ENCODE assay signal across 1 cellular context in the genomic region with DNA sequence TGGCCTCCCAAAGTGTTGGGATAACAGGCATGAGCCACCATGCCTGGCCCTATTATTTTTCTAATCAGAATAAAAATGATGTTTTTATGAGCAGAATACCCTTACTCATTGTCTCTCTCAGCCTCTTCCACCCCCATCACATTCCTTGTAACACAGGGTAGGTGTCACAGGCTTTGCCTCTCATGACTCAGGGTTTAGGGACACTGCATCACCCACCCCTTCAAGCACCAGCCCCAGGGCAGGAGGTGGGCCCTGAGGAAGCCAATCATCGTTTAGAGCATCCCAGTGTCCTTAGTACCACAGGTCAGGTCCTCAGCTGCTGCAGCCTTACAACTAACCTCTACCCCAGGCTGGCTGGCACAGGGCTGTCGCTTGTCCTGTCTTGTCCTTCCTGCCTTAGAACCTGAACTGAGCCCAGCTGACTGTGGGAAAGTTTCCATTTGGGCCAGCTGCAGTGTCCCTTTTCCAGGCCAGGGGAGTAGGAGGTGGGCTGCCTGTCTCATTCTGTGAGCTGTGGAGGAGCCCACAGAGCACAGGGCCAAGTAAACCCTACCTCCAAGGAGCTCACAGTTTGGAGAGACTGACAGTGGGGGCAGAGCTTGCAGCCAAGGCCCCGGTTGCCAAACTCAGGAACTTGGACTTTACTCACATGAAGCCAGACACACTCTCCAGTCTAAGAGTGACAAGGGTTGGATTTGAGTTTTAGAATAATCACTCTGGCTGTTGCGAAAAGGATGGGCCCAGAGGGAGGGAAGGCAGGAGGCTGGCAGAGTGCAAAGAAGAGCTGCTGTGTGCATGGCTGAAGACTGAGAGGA.
TF ChIP-seq lines count a peak whose summit lies in the region.

No MANE protein-coding gene starts in this region.

TF ChIP-seq in HepG2, 621 proteins besides CTCF, POLR2A, EP300 and RAD21 (continued from another document and continues in another):
- TF ChIP-seq, protein P1, sequence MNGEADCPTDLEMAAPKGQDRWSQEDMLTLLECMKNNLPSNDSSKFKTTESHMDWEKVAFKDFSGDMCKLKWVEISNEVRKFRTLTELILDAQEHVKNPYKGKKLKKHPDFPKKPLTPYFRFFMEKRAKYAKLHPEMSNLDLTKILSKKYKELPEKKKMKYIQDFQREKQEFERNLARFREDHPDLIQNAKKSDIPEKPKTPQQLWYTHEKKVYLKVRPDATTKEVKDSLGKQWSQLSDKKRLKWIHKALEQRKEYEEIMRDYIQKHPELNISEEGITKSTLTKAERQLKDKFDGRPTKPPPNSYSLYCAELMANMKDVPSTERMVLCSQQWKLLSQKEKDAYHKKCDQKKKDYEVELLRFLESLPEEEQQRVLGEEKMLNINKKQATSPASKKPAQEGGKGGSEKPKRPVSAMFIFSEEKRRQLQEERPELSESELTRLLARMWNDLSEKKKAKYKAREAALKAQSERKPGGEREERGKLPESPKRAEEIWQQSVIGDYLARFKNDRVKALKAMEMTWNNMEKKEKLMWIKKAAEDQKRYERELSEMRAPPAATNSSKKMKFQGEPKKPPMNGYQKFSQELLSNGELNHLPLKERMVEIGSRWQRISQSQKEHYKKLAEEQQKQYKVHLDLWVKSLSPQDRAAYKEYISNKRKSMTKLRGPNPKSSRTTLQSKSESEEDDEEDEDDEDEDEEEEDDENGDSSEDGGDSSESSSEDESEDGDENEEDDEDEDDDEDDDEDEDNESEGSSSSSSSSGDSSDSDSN (CRISPR knock-in tag; IDR thresholded peaks at IDR 0.05), result 0 out of 2 replicates have a peak, but pooled peaks have one; percentile 9
- TF ChIP-seq, protein P2, sequence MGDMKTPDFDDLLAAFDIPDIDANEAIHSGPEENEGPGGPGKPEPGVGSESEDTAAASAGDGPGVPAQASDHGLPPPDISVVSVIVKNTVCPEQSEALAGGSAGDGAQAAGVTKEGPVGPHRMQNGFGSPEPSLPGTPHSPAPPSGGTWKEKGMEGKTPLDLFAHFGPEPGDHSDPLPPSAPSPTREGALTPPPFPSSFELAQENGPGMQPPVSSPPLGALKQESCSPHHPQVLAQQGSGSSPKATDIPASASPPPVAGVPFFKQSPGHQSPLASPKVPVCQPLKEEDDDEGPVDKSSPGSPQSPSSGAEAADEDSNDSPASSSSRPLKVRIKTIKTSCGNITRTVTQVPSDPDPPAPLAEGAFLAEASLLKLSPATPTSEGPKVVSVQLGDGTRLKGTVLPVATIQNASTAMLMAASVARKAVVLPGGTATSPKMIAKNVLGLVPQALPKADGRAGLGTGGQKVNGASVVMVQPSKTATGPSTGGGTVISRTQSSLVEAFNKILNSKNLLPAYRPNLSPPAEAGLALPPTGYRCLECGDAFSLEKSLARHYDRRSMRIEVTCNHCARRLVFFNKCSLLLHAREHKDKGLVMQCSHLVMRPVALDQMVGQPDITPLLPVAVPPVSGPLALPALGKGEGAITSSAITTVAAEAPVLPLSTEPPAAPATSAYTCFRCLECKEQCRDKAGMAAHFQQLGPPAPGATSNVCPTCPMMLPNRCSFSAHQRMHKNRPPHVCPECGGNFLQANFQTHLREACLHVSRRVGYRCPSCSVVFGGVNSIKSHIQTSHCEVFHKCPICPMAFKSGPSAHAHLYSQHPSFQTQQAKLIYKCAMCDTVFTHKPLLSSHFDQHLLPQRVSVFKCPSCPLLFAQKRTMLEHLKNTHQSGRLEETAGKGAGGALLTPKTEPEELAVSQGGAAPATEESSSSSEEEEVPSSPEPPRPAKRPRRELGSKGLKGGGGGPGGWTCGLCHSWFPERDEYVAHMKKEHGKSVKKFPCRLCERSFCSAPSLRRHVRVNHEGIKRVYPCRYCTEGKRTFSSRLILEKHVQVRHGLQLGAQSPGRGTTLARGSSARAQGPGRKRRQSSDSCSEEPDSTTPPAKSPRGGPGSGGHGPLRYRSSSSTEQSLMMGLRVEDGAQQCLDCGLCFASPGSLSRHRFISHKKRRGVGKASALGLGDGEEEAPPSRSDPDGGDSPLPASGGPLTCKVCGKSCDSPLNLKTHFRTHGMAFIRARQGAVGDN (CRISPR knock-in tag; IDR thresholded peaks at IDR 0.05), result peak; percentile 72
- TF ChIP-seq, protein P3, sequence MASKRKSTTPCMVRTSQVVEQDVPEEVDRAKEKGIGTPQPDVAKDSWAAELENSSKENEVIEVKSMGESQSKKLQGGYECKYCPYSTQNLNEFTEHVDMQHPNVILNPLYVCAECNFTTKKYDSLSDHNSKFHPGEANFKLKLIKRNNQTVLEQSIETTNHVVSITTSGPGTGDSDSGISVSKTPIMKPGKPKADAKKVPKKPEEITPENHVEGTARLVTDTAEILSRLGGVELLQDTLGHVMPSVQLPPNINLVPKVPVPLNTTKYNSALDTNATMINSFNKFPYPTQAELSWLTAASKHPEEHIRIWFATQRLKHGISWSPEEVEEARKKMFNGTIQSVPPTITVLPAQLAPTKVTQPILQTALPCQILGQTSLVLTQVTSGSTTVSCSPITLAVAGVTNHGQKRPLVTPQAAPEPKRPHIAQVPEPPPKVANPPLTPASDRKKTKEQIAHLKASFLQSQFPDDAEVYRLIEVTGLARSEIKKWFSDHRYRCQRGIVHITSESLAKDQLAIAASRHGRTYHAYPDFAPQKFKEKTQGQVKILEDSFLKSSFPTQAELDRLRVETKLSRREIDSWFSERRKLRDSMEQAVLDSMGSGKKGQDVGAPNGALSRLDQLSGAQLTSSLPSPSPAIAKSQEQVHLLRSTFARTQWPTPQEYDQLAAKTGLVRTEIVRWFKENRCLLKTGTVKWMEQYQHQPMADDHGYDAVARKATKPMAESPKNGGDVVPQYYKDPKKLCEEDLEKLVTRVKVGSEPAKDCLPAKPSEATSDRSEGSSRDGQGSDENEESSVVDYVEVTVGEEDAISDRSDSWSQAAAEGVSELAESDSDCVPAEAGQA (IDR thresholded peaks at IDR 0.05; ENCODE audit: low read depth), result no peak
- TF ChIP-seq, protein P3 (CRISPR knock-in tag; IDR thresholded peaks at IDR 0.05; ENCODE audit: borderline replicate concordance), result no peak
- TF ChIP-seq TSC22D2 (CRISPR knock-in tag; IDR thresholded peaks at IDR 0.05; ENCODE audit: borderline replicate concordance) (0 out of 2 replicates have a peak, but pooled peaks have one; percentile 19), ZNF350 (CRISPR knock-in tag; IDR thresholded peaks at IDR 0.05; ENCODE audit: borderline replicate concordance, low read depth) (no peak), TAF15 (IDR thresholded peaks at IDR 0.05; ENCODE audit: low read depth, low read length, poor library complexity, severe bottlenecking) (no peak), ZBTB20 (CRISPR knock-in tag; IDR thresholded peaks at IDR 0.05; ENCODE audit: borderline replicate concordance, low read depth) (no peak), GZF1 (CRISPR knock-in tag; IDR thresholded peaks at IDR 0.05) (peak; percentile 49; the same call in 1 of the 2 replicates), CEBPG (CRISPR knock-in tag; IDR thresholded peaks at IDR 0.05) (peak; percentile 80), HNRNPL (IDR thresholded peaks at IDR 0.05; ENCODE audit: low read depth, low read length) (peak; percentile 40; the same call in 1 of the 2 replicates), ZFP36L2 (CRISPR knock-in tag; IDR thresholded peaks at IDR 0.05) (no peak), HNF4G (IDR thresholded peaks at IDR 0.05; ENCODE audit: borderline replicate concordance, low read depth, low read length) (peak; percentile 79), HNF4G (CRISPR knock-in tag; IDR thresholded peaks at IDR 0.05; ENCODE audit: borderline replicate concordance, low read depth) (no peak), ZNF234 (CRISPR knock-in tag; conservative IDR thresholded peaks at IDR 0.05) (no peak), RXRB (CRISPR knock-in tag; IDR thresholded peaks at IDR 0.05; ENCODE audit: borderline replicate concordance) (0 out of 2 replicates have a peak, but pooled peaks have one; percentile 26), ZNF577 (CRISPR knock-in tag; IDR thresholded peaks at IDR 0.05; ENCODE audit: borderline replicate concordance, low read depth) (no peak), ZNF333 (CRISPR knock-in tag; IDR thresholded peaks at IDR 0.05; ENCODE audit: borderline replicate concordance) (no peak), YEATS4 (CRISPR knock-in tag; IDR thresholded peaks at IDR 0.05; ENCODE audit: borderline replicate concordance) (no peak), MAF1 (CRISPR knock-in tag; IDR thresholded peaks at IDR 0.05; ENCODE audit: borderline replicate concordance) (no peak), HOXA7 (CRISPR knock-in tag; IDR thresholded peaks at IDR 0.05) (no peak), SNRNP70 (IDR thresholded peaks at IDR 0.05; ENCODE audit: low read depth, low read length) (no peak), ZMYM3 (CRISPR knock-in tag; IDR thresholded peaks at IDR 0.05) (peak; percentile 60), TCF7 (IDR thresholded peaks at IDR 0.05; ENCODE audit: low read depth) (no peak), TEAD2 (CRISPR knock-in tag; IDR thresholded peaks at IDR 0.05) (no peak), HNRNPH1 (optimal IDR thresholded peaks at IDR 0.05; ENCODE audit: low read depth, low read length) (no peak), ATF1 (CRISPR knock-in tag; IDR thresholded peaks at IDR 0.05) (no peak), ZNF572 (CRISPR knock-in tag; IDR thresholded peaks at IDR 0.05) (no peak)
- TF ChIP-seq, protein P4, sequence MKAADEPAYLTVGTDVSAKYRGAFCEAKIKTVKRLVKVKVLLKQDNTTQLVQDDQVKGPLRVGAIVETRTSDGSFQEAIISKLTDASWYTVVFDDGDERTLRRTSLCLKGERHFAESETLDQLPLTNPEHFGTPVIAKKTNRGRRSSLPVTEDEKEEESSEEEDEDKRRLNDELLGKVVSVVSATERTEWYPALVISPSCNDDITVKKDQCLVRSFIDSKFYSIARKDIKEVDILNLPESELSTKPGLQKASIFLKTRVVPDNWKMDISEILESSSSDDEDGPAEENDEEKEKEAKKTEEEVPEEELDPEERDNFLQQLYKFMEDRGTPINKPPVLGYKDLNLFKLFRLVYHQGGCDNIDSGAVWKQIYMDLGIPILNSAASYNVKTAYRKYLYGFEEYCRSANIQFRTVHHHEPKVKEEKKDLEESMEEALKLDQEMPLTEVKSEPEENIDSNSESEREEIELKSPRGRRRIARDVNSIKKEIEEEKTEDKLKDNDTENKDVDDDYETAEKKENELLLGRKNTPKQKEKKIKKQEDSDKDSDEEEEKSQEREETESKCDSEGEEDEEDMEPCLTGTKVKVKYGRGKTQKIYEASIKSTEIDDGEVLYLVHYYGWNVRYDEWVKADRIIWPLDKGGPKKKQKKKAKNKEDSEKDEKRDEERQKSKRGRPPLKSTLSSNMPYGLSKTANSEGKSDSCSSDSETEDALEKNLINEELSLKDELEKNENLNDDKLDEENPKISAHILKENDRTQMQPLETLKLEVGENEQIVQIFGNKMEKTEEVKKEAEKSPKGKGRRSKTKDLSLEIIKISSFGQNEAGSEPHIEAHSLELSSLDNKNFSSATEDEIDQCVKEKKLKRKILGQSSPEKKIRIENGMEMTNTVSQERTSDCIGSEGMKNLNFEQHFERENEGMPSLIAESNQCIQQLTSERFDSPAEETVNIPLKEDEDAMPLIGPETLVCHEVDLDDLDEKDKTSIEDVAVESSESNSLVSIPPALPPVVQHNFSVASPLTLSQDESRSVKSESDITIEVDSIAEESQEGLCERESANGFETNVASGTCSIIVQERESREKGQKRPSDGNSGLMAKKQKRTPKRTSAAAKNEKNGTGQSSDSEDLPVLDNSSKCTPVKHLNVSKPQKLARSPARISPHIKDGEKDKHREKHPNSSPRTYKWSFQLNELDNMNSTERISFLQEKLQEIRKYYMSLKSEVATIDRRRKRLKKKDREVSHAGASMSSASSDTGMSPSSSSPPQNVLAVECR (CRISPR knock-in tag; IDR thresholded peaks at IDR 0.05; ENCODE audit: borderline replicate concordance), result peak; percentile 48; the same call in 1 of the 2 replicates
- TF ChIP-seq, protein P5, sequence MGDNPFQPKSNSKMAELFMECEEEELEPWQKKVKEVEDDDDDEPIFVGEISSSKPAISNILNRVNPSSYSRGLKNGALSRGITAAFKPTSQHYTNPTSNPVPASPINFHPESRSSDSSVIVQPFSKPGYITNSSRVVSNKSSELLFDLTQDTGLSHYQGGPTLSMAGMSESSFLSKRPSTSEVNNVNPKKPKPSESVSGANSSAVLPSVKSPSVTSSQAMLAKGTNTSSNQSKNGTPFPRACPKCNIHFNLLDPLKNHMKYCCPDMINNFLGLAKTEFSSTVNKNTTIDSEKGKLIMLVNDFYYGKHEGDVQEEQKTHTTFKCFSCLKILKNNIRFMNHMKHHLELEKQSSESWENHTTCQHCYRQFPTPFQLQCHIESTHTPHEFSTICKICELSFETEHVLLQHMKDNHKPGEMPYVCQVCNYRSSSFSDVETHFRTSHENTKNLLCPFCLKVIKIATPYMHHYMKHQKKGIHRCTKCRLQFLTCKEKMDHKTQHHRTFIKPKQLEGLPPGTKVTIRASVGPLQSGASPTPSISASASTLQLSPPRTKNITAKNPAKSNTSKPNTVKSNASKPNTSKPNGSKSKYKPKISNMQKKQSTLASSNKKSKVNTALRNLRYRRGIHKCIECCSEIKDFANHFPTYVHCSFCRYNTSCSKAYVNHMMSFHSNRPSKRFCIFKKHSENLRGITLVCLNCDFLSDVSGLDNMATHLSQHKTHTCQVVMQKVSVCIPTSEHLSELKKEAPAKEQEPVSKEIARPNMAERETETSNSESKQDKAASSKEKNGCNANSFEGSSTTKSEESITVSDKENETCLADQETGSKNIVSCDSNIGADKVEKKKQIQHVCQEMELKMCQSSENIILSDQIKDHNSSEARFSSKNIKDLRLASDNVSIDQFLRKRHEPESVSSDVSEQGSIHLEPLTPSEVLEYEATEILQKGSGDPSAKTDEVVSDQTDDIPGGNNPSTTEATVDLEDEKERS (CRISPR knock-in tag; IDR thresholded peaks at IDR 0.05), result 0 out of 2 replicates have a peak, but pooled peaks have one; percentile 33
- TF ChIP-seq, protein P6, sequence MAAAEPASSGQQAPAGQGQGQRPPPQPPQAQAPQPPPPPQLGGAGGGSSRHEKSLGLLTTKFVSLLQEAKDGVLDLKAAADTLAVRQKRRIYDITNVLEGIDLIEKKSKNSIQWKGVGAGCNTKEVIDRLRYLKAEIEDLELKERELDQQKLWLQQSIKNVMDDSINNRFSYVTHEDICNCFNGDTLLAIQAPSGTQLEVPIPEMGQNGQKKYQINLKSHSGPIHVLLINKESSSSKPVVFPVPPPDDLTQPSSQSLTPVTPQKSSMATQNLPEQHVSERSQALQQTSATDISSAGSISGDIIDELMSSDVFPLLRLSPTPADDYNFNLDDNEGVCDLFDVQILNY (CRISPR knock-in tag; conservative IDR thresholded peaks at IDR 0.05), result no peak
